Comparison of ENCODE assay signal across 20 cellular contexts in the genomic region with DNA sequence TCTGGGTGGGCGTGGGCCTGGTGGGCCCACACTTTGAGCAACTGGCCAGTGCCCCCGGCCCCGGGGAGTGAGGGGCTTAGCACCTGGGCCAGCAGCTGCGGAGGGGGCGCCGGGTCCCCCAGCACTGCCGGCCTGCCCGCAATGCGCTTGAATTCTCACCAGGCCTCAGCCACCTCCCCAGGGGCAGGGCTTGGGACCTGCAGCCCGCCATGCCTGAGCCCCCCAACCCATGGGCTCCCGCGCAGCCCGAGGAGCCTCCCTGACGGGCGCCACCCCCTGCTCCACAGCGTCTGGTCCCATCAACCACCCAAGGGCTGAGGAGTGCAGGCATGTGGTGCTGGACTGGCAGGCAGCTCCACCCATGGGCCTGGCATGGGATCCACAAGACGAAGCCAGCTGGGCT.
"Had no signal": no experiment of that assay in that cellular context is flagged by ENCODE, and none has a peak within 500 bp of the region (broad histone marks: within the 10 kb centered on the region; RNA-seq: fewer than 3 reads in every experiment).

No MANE protein-coding gene starts in this region.

- H3K9me3 ChIP-seq: neutrophil, psoas muscle, upper lobe of left lung had no signal

- H3K27ac Mint-ChIP-seq: effector memory CD8-positive, alpha-beta T cell; natural killer cell; stimulated activated memory B cell treated with anti-CD40 and anti-IgM and Interleukin-4, amounts not matched to agents 10 μg/mL and 1 μg/mL and 100 μg/mL, for 72 hours had no signal

- H3K4me1 ChIP-seq: esophagus squamous epithelium, left lung, psoas muscle, sigmoid colon, tibial nerve, upper lobe of left lung, uterus had no signal

- H3K27ac ChIP-seq: esophagus squamous epithelium, left lung, neutrophil, psoas muscle, sigmoid colon, thoracic aorta, tibial nerve, upper lobe of left lung, uterus had no signal

- H3K36me3 Mint-ChIP-seq: stimulated activated memory B cell treated with anti-CD40 and anti-IgM and Interleukin-4, amounts not matched to agents 10 μg/mL and 1 μg/mL and 100 μg/mL, for 72 hours had no signal

- H3K4me3 Mint-ChIP-seq: effector memory CD8-positive, alpha-beta T cell; natural killer cell; stimulated activated memory B cell treated with anti-CD40 and anti-IgM and Interleukin-4, amounts not matched to agents 10 μg/mL and 1 μg/mL and 100 μg/mL, for 72 hours had no signal

- H3K27me3 ChIP-seq: esophagus squamous epithelium, left lung, neutrophil, sigmoid colon, tibial nerve, upper lobe of left lung, uterus had no signal

- H3K4me3 ChIP-seq: esophagus squamous epithelium, left lung, psoas muscle, sigmoid colon, thoracic aorta, tibial nerve, upper lobe of left lung, uterus had no signal

- ATAC-seq: effector memory CD8-positive, alpha-beta T cell; left lung; natural killer cell; psoas muscle; right cardiac atrium; stimulated activated memory B cell treated with anti-CD40 and anti-IgM and Interleukin-4, amounts not matched to agents 10 μg/mL and 1 μg/mL and 100 μg/mL, for 72 hours; stimulated activated naive CD8-positive, alpha-beta T cell treated with anti-CD3 and anti-CD28 coated beads, Interleukin-15, Interleukin-2, amounts not matched to agents 100 U/mL and 50 U/mL, for 24 hours had no signal

- H3K27me3 Mint-ChIP-seq: effector memory CD8-positive, alpha-beta T cell; stimulated activated memory B cell treated with anti-CD40 and anti-IgM and Interleukin-4, amounts not matched to agents 10 μg/mL and 1 μg/mL and 100 μg/mL, for 72 hours had no signal

- H3K4me1 Mint-ChIP-seq: natural killer cell; stimulated activated memory B cell treated with anti-CD40 and anti-IgM and Interleukin-4, amounts not matched to agents 10 μg/mL and 1 μg/mL and 100 μg/mL, for 72 hours had no signal

- H3K36me3 ChIP-seq: esophagus squamous epithelium, left lung, neutrophil, sigmoid colon, thoracic aorta, tibial nerve, upper lobe of left lung, uterus had no signal

- DNase-seq: cerebellar nuclear complex; cortex of kidney; effector memory CD8-positive, alpha-beta T cell; erythroblast; esophagus squamous epithelium; head of caudate nucleus; natural killer cell; stimulated activated CD4-positive, alpha-beta T cell treated with anti-CD3 and anti-CD28 coated beads, Interleukin-4, amount 100 ng/mL, for 4 hours; stimulated activated naive CD8-positive, alpha-beta T cell treated with anti-CD3 and anti-CD28 coated beads, Interleukin-15, Interleukin-2, amounts not matched to agents 100 U/mL and 50 U/mL, for 24 hours; substantia nigra; uterus had no signal
